34 cellular contexts compared by ENCODE assay signal in genomic region chr2:16112251-16112971, GRCh38.
"Had no signal": no experiment of that assay in that cellular context is flagged by ENCODE, and none has a peak within 500 bp of the region (broad histone marks: within the 10 kb centered on the region; RNA-seq: fewer than 3 reads in every experiment).

No MANE protein-coding gene starts in this region.

- H3K4me3 ChIP-seq: ascending aorta, Peyer's patch, SJSA1 had no signal

- H3K9me3 ChIP-seq: ascending aorta, Peyer's patch, SJSA1 had no signal

- DNase-seq: activated B cell treated with CpG ODN at 0.5 μM for 24 hours; activated CD4-positive, alpha-beta memory T cell treated with anti-CD3 and anti-CD28 coated beads for 36 hours; activated CD4-positive, alpha-beta T cell treated with anti-CD3 and anti-CD28 coated beads for 4 hours; activated CD4-positive, alpha-beta T cell treated with anti-CD3 and anti-CD28 coated beads, Interleukin-2, amount 50 U/mL, for 1 hour; activated CD4-positive, CD25-positive, alpha-beta regulatory T cell treated with anti-CD3 and anti-CD28 coated beads, Interleukin-2, amount 50 U/mL, for 72 hours; activated CD8-positive, alpha-beta memory T cell treated with anti-CD3 and anti-CD28 coated beads, Interleukin-2, amount 50 U/mL, for 4 hours; activated naive CD4-positive, alpha-beta T cell; activated naive CD8-positive, alpha-beta T cell treated with anti-CD3 and anti-CD28 coated beads, Interleukin-2, amount 10 ng/mL, durations not matched to agents 7 days and 5 days; activated T-cell treated with anti-CD3 and anti-CD28 coated beads for 4 hours; activated T-cell treated with anti-CD3 and anti-CD28 coated beads, Interleukin-2, amount 50 U/mL, for 4 hours; amygdala; MM.1S; MV-4-11; NCI-H1092; NCI-H1436 treated with DMSO at 0.1 percent for 48 hours; NCI-H1694 treated with DMSO at 0.1 percent for 48 hours; NCI-H2029; NCI-H2171; NCI-H510A; NCI-H526; NCI-H748 treated with DMSO at 0.1 percent for 48 hours; NK-92 treated with Interleukin-12 subunit alpha and Interleukin-12 subunit beta, amount 100 ng/mL, for 24 hours; PC-3; Peyer's patch; RPMI8226; SHP77 treated with DMSO at 0.1 percent for 48 hours; SW 1271; T-helper 1 cell; T-helper 2 cell; T-helper 9 cell had no signal

- H3K4me1 ChIP-seq: ascending aorta, SJSA1 had no signal

- H3K36me3 ChIP-seq: ascending aorta, Peyer's patch, SJSA1 had no signal

- ATAC-seq: PC-3, SK-N-SH treated with all-trans-retinoic acid at 6 μM for 48 hours had no signal

- H3K27me3 ChIP-seq: ascending aorta, Peyer's patch, SJSA1 had no signal

- H3K27ac ChIP-seq: ascending aorta, Peyer's patch, SJSA1, VCaP had no signal
